In the genomic region with DNA sequence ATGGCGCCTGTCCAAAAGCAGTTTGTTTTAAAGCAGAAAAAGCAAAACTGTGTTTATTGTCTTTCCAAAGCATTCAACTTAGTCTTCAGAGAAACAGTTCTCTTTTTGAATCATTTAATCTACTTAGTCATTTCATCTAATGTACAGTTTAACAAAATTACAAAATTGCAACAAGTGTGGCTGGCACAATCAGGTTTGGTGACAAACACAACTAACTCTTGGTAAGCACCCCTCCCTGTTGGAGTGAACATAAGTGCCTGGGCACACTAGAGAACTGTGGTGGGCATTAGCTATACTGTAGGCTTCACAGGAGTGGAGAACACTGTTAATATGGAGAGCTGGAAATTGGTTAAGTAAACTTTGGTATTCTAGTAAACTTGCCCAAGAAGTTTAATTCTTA, we compare ENCODE assay signal across 23 cellular contexts. TPM values are rescaled to one million over a fixed set of nuclear protein-coding genes. Genes with fewer than 3 reads are reported as not detected.
A peak's percentile ranks its signal among the peaks of the same experiment; 100 is the strongest.
DNase-seq lines count a peak whose midpoint lies in the region; ATAC-seq and TF ChIP-seq lines count a peak whose summit lies in the region.
"Had no signal": no experiment of that assay in that cellular context is flagged by ENCODE, and none has a peak within 500 bp of the region (broad histone marks: within the 10 kb centered on the region; RNA-seq: fewer than 3 reads in every experiment).

No MANE protein-coding gene starts in this region.

- H3K9me3 ChIP-seq in Loucy (ENCODE audit: insufficient read depth, low read depth, low read length), result no peaks in the 10 kb centered on the region
- H3K9me3 ChIP-seq: body of pancreas, esophagus squamous epithelium, gastroesophageal sphincter, right lobe of liver, testis had no signal

- no peaks in the 10 kb centered on the region for H3K27me3 ChIP-seq in Loucy (ENCODE audit: insufficient read depth, low read length, poor library complexity, severe bottlenecking)
- H3K27me3 ChIP-seq: body of pancreas, esophagus squamous epithelium, gastroesophageal sphincter, right lobe of liver, testis had no signal

- H3K9ac ChIP-seq in Loucy (ENCODE audit: low read depth, low read length, poor library complexity, severe bottlenecking), result peak overlapping the region; percentile 3
- H3K9ac ChIP-seq: parathyroid adenoma had no signal

- H3K27me3 Mint-ChIP-seq in activated T-cell treated with anti-CD3 and anti-CD28 coated beads, Interleukin-2, amount 50 U/mL, for 4 hours (ENCODE audit: low read depth), result no peaks in the 10 kb centered on the region

- peaks cover 74% of the 10 kb centered on the region for H3K4me1 ChIP-seq in Loucy (ENCODE audit: insufficient read depth, low read length, poor library complexity, severe bottlenecking)
- H3K4me1 ChIP-seq: testis had no signal

- no peaks in the 10 kb centered on the region for H3K9me2 ChIP-seq in Loucy (replicated peaks; ENCODE audit: low read depth, low read length)

- no peak overlapping the region for H3K4me3 ChIP-seq in Loucy (ENCODE audit: low read length, poor library complexity, severe bottlenecking)
- H3K4me3 ChIP-seq: body of pancreas, esophagus squamous epithelium, gastroesophageal sphincter, PC-9, right lobe of liver, testis had no signal

- H3K4me2 ChIP-seq in Loucy (ENCODE audit: low read depth, low read length, poor library complexity, severe bottlenecking), result peak overlapping the region; percentile 94
- H3K4me2 ChIP-seq: PC-9 had no signal

- H3K79me2 ChIP-seq in Loucy (ENCODE audit: insufficient read depth, low read length), result peaks cover 52% of the 10 kb centered on the region

- ATAC-seq in activated T-cell treated with anti-CD3 and anti-CD28 coated beads, Interleukin-2, amount 50 U/mL, for 4 hours, result peak in 1 of 2 donors; percentile 48
- ATAC-seq in activated naive CD4-positive, alpha-beta T cell treated with anti-CD3 and anti-CD28 coated beads, Interleukin-2, amount 50 U/mL, for 72 hours, result peak; percentile 39 to 66
- ATAC-seq in stimulated activated effector memory CD8-positive, alpha-beta T cell treated with anti-CD3 and anti-CD28 coated beads, Interleukin-12 subunit alpha, Interleukin-12 subunit beta, amount 100 ng/mL, for 72 hours, result peak; percentile 76
- ATAC-seq in GM18519 (IDR thresholded peaks at IDR 0.05; ENCODE audit: low FRiP score, unreplicated experiment), result no peak
- ATAC-seq in HG03571 (IDR thresholded peaks at IDR 0.05; ENCODE audit: unreplicated experiment), result no peak
- ATAC-seq: body of pancreas, gastroesophageal sphincter, right lobe of liver had no signal

- no peaks in the 10 kb centered on the region for H4K20me1 ChIP-seq in Loucy (ENCODE audit: insufficient read depth, low read length, poor library complexity, severe bottlenecking)

- peak overlapping the region; percentile 24 for H3K4me3 Mint-ChIP-seq in activated T-cell treated with anti-CD3 and anti-CD28 coated beads, Interleukin-2, amount 50 U/mL, for 4 hours
- peak overlapping the region; percentile 77 for H3K4me3 Mint-ChIP-seq in stimulated activated effector memory CD8-positive, alpha-beta T cell treated with anti-CD3 and anti-CD28 coated beads, Interleukin-12 subunit alpha, Interleukin-12 subunit beta, amount 100 ng/mL, for 72 hours

- H3K36me3 ChIP-seq in Loucy (ENCODE audit: insufficient read depth, low read length), result no peaks in the 10 kb centered on the region
- H3K36me3 ChIP-seq: esophagus squamous epithelium, gastroesophageal sphincter, right lobe of liver had no signal

- no peaks in the 10 kb centered on the region for H3K9me3 Mint-ChIP-seq in activated T-cell treated with anti-CD3 and anti-CD28 coated beads, Interleukin-2, amount 50 U/mL, for 4 hours
- H3K9me3 Mint-ChIP-seq in activated naive CD4-positive, alpha-beta T cell treated with anti-CD3 and anti-CD28 coated beads, Interleukin-2, amount 50 U/mL, for 72 hours, result no peaks in the 10 kb centered on the region
- no peaks in the 10 kb centered on the region for H3K9me3 Mint-ChIP-seq in stimulated activated effector memory CD8-positive, alpha-beta T cell treated with anti-CD3 and anti-CD28 coated beads, Interleukin-12 subunit alpha, Interleukin-12 subunit beta, amount 100 ng/mL, for 72 hours

- H3K27ac Mint-ChIP-seq in activated naive CD4-positive, alpha-beta T cell treated with anti-CD3 and anti-CD28 coated beads, Interleukin-2, amount 50 U/mL, for 72 hours, result peak overlapping the region; percentile 87 to 95
- H3K27ac Mint-ChIP-seq in stimulated activated effector memory CD8-positive, alpha-beta T cell treated with anti-CD3 and anti-CD28 coated beads, Interleukin-12 subunit alpha, Interleukin-12 subunit beta, amount 100 ng/mL, for 72 hours, result peak overlapping the region; percentile 82

- DNase-seq in activated T-cell treated with anti-CD3 and anti-CD28 coated beads, Interleukin-2, amount 50 U/mL, for 4 hours, result no peak
- no peak for DNase-seq in activated T-cell treated with anti-CD3 and anti-CD28 coated beads, Interleukin-2, amount 50 U/mL, for 48 hours
- no peak for DNase-seq in activated naive CD4-positive, alpha-beta T cell treated with anti-CD3 and anti-CD28 coated beads, Interleukin-2, amount 50 U/mL, for 72 hours (ENCODE audit: low spot score in 2 of 2)
- peak in 1 of 2 donors; percentile 52 for DNase-seq in stimulated activated effector memory CD8-positive, alpha-beta T cell treated with anti-CD3 and anti-CD28 coated beads, Interleukin-12 subunit alpha, Interleukin-12 subunit beta, amount 100 ng/mL, for 72 hours (ENCODE audit: low spot score in 2 of 2)
- DNase-seq in DMS153 treated with DMSO at 0.1 percent for 48 hours (lab: John Stamatoyannopoulos, UW; ENCODE audit: unreplicated experiment), result no peak
- DNase-seq: body of pancreas; C1 segment of cervical spinal cord; effector memory CD4-positive, alpha-beta T cell; esophagus squamous epithelium; GDM1; GOT3; kidney glomerular epithelial cell; NCI-H1048; NCI-H1930; PC-9; right lobe of liver; stimulated activated CD4-positive, alpha-beta T cell treated with anti-CD3 and anti-CD28 coated beads, Interleukin-15, amount 100 ng/mL, for 24 hours; testis had no signal

- peaks cover 15% of the 10 kb centered on the region; the same call in 1 of the 2 replicates for H3F3A ChIP-seq in Loucy (ENCODE audit: low read depth)

- H2AFZ ChIP-seq in Loucy (ENCODE audit: low read length), result no peak overlapping the region
- H2AFZ ChIP-seq: parathyroid adenoma, PC-9 had no signal

- TF ChIP-seq CTCF in Loucy (conservative IDR thresholded peaks at IDR 0.05; ENCODE audit: low read length), result no peak

- peaks cover 61% of the 10 kb centered on the region for H3K4me1 Mint-ChIP-seq in activated T-cell treated with anti-CD3 and anti-CD28 coated beads, Interleukin-2, amount 50 U/mL, for 4 hours (ENCODE audit: low read depth)
- peaks cover 40% of the 10 kb centered on the region for H3K4me1 Mint-ChIP-seq in stimulated activated effector memory CD8-positive, alpha-beta T cell treated with anti-CD3 and anti-CD28 coated beads, Interleukin-12 subunit alpha, Interleukin-12 subunit beta, amount 100 ng/mL, for 72 hours

- peaks cover 2% of the 10 kb centered on the region for H3K36me3 Mint-ChIP-seq in activated T-cell treated with anti-CD3 and anti-CD28 coated beads, Interleukin-2, amount 50 U/mL, for 4 hours (ENCODE audit: insufficient read depth)
- H3K36me3 Mint-ChIP-seq in activated naive CD4-positive, alpha-beta T cell treated with anti-CD3 and anti-CD28 coated beads, Interleukin-2, amount 50 U/mL, for 72 hours, result peaks cover 7 to 17% of the 10 kb centered on the region in 2 donors
- peaks cover 8% of the 10 kb centered on the region for H3K36me3 Mint-ChIP-seq in stimulated activated effector memory CD8-positive, alpha-beta T cell treated with anti-CD3 and anti-CD28 coated beads, Interleukin-12 subunit alpha, Interleukin-12 subunit beta, amount 100 ng/mL, for 72 hours

RNA-seq across cellular contexts. Expression of a gene that starts 6.9 kb away (rescaled TPM):
- total RNA-seq in activated T-cell treated with anti-CD3 and anti-CD28 coated beads, Interleukin-2, amount 50 U/mL, for 4 hours, result 100 to 1,000 TPM; 113 to 125 (median 122) TPM
- 100 to 1,000 TPM in 1 of 2 donors, 10 to 100 TPM in 1; 92.9 to 147 TPM for total RNA-seq in activated naive CD4-positive, alpha-beta T cell treated with anti-CD3 and anti-CD28 coated beads, Interleukin-2, amount 50 U/mL, for 72 hours

RNA-seq across cellular contexts. Expression of a gene that starts 43.4 kb away (rescaled TPM):
- 10 to 100 TPM; 48.9 to 54.8 (median 50.2) TPM for total RNA-seq in activated T-cell treated with anti-CD3 and anti-CD28 coated beads, Interleukin-2, amount 50 U/mL, for 4 hours
- 10 to 100 TPM; 43.8 to 45.9 TPM for total RNA-seq in activated naive CD4-positive, alpha-beta T cell treated with anti-CD3 and anti-CD28 coated beads, Interleukin-2, amount 50 U/mL, for 72 hours

Comparison
In these comparisons a context has a peak if more than half of its experiments do, and no peak if none do; other contexts are left out.
1. ATAC-seq: peak in activated naive CD4-positive, alpha-beta T cell treated with anti-CD3 and anti-CD28 coated beads, Interleukin-2, amount 50 U/mL, for 72 hours (2 of 2) and stimulated activated effector memory CD8-positive, alpha-beta T cell treated with anti-CD3 and anti-CD28 coated beads, Interleukin-12 subunit alpha, Interleukin-12 subunit beta, amount 100 ng/mL, for 72 hours (single experiment); none in GM18519 (single experiment) and HG03571 (single experiment).